ENCODE assay signal across 12 cellular contexts in the genomic region with DNA sequence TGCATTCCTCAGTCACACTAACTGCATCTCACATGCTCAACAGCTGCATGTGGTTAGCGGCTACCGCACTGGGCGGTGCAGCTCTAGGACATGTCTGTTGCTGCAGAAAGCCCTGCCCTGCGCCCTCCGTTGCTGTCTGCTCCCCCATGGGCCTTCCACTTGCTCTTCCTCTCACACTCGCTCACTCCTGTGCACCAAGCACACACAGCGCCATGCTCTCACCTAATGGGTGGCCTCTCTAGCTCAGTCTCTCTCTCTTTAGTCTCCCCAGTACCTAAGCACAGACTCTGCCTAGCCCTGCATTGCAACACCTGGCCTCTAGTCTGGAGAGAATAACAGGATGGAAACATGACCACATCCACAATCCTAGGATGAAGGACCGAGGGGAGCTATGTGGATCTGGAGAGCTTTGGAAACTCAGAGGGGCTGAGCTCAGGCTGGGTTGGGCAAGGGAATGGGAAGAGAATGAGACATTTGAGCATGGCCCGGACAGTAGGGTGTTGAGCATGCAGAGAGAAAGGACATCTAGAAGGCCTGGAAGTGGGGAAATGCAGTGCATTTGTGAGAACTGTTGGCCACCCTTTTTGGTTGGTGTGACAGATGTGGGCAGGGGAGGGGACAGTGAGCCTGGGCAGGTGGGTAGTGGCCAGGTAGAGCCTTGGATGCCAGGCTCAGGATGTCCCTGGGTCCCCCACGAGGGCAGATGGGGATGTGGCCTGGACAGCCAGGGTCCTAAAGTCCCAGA. TPM values are rescaled to one million over a fixed set of nuclear protein-coding genes. Genes with fewer than 3 reads are reported as not detected.
DNase-seq lines count a peak whose midpoint lies in the region; ATAC-seq, FAIRE-seq and TF ChIP-seq lines count a peak whose summit lies in the region.
"Had no signal": no experiment of that assay in that cellular context is flagged by ENCODE, and none has a peak within 500 bp of the region (broad histone marks: within the 10 kb centered on the region; RNA-seq: fewer than 3 reads in every experiment).

No MANE protein-coding gene starts in this region.

- peaks cover 48% of the 10 kb centered on the region for H3K4me1 ChIP-seq in keratinocyte (ENCODE audit: control insufficient read depth, extremely low read depth, insufficient read depth, low read length)

- peak; percentile 3; the same call in 1 of the 2 replicates for TF ChIP-seq CTCF in AG04450 (IDR thresholded peaks at IDR 0.05; ENCODE audit: low read depth, low read length)
- TF ChIP-seq CTCF in keratinocyte (optimal IDR thresholded peaks at IDR 0.05 in 1 of 3, IDR thresholded peaks at IDR 0.05 in 1 of 3, conservative IDR thresholded peaks at IDR 0.05 in 1 of 3; ENCODE audit: extremely low read depth in 1 of 3, insufficient read depth in 2 of 3, low read length in 3 of 3) = peak in 1 of 3 experiments; percentile 20

- CTCF ChIA-PET in AG04450 (lab: Charles Lee) = interaction anchor here (0.6 to 1.1 kb wide), 2 partner anchors 18 to 85 kb away, joined by 3 to 5 read pairs; no protein-coding TSS in a partner anchor

- H3K27ac ChIP-seq in AG04450 (ENCODE audit: low read depth, low read length) = peak overlapping the region; percentile 73
- no peak overlapping the region for H3K27ac ChIP-seq in keratinocyte (ENCODE audit: control insufficient read depth, insufficient read depth, low read length)

- no peaks in the 10 kb centered on the region for H3K9me3 ChIP-seq in AG04450 (ENCODE audit: control insufficient read depth, insufficient read depth, low read length)
- no peaks in the 10 kb centered on the region for H3K9me3 ChIP-seq in keratinocyte (ENCODE audit: control insufficient read depth, low read depth, low read length)

- H4K20me1 ChIP-seq in keratinocyte (ENCODE audit: control insufficient read depth, extremely low read depth, insufficient read depth, low read length) = no peaks in the 10 kb centered on the region

- FAIRE-seq in keratinocyte (lab: Jason Lieb, UNC) = peak; percentile 41

- DNase-seq in AG04450 (ENCODE audit: low read depth, low spot score) (no peak), SW480 (ENCODE audit: low spot score) (peak; percentile 43), keratinocyte (ENCODE audit: low read depth, low spot score) (no peak), kidney glomerular epithelial cell (lab: John Stamatoyannopoulos, UW) (no peak), GM19240 (ENCODE audit: insufficient read length, low spot score) (no peak)
- DNase-seq: activated CD4-positive, CD25-positive, alpha-beta regulatory T cell treated with anti-CD3 and anti-CD28 coated beads, Interleukin-2, amount 50 U/mL, for 72 hours; activated naive CD4-positive, alpha-beta T cell treated with anti-CD3 and anti-CD28 coated beads, Interleukin-2, amount 10 ng/mL, durations not matched to agents 7 days and 5 days; AML-193; NCI-H1048; OCI-M1 had no signal

- H3K79me2 ChIP-seq in keratinocyte (ENCODE audit: control insufficient read depth, insufficient read depth, low read length) = no peaks in the 10 kb centered on the region

- no peaks in the 10 kb centered on the region for H3K36me3 ChIP-seq in keratinocyte (ENCODE audit: control insufficient read depth in 2 of 2, extremely low read depth in 1 of 2, insufficient read depth in 2 of 2, low read length in 2 of 2)

- H3K9me1 ChIP-seq in keratinocyte (ENCODE audit: control insufficient read depth, extremely low read depth, insufficient read depth, low read length) = no peaks in the 10 kb centered on the region

- H3K27me3 ChIP-seq in AG04450 (ENCODE audit: control insufficient read depth, insufficient read depth, low read length) (no peaks in the 10 kb centered on the region), keratinocyte (ENCODE audit: control insufficient read depth, extremely low read depth, insufficient read depth, low read length) (no peaks in the 10 kb centered on the region)

- H2AFZ ChIP-seq in keratinocyte (ENCODE audit: control insufficient read depth, low read length) = no peak overlapping the region

- H3K4me3 ChIP-seq in AG04450 (ENCODE audit: low read depth, low read length) (no peak overlapping the region), keratinocyte (ENCODE audit: control insufficient read depth in 2 of 3, extremely low read depth in 1 of 3, insufficient read depth in 2 of 3, low read depth in 1 of 3, low read length in 3 of 3) (no peak overlapping the region)

- dilution Hi-C loops in keratinocyte (cut with MboI; ENCODE audit: extremely low pct_ligation_motif_present, low sequenced_read_pairs) = no loop called here

- no peak for ATAC-seq in GM21619 (IDR thresholded peaks at IDR 0.05; ENCODE audit: unreplicated experiment)
- ATAC-seq: esophagus mucosa had no signal

- POLR2A ChIA-PET in AG04450 (lab: Yijun Ruan, JAX) = interaction anchor here (0.6 to 3.6 kb wide), 19 partner anchors 8 to 107 kb away, joined by 3 to 52 read pairs (median 4); partner anchors contain the start of genes COL1A1, SGCA and TMEM92

- peak overlapping the region; percentile 27 for H3K4me2 ChIP-seq in keratinocyte (ENCODE audit: control insufficient read depth, extremely low read depth, insufficient read depth, low read depth, low read length)

- no peak overlapping the region for H3K9ac ChIP-seq in keratinocyte (ENCODE audit: control insufficient read depth, extremely low read depth, insufficient read depth, low read length)

RNA-seq across cellular contexts. Expression of gene SGCA, which starts 16.0 kb away (rescaled TPM):
- polyA plus RNA-seq in AG04450 (2011; rRNA removed) (0.16 and 0.21 TPM in 2 replicates), keratinocyte (not detected in 3 replicates)
- not detected in 2 replicates for polyA minus RNA-seq in AG04450 (2011; rRNA and poly(A)+ RNA removed)
- not detected for polyA plus RNA-seq in keratinocyte (2011; ENCODE audit: low read depth)
- not detected in 2 replicates for polyA plus RNA-seq in keratinocyte (2011; cell fraction: cytosol; rRNA removed)
- polyA plus RNA-seq in keratinocyte (2011; cell fraction: nucleus; rRNA removed) = not detected in 2 replicates
- polyA plus RNA-seq in keratinocyte (2012; ENCODE audit: low replicate concordance) = not detected in 2 replicates
- polyA minus RNA-seq in keratinocyte = not detected in 3 replicates
- not detected for polyA minus RNA-seq in keratinocyte (2011; cell fraction: cytosol; rRNA and poly(A)+ RNA removed)
- polyA minus RNA-seq in keratinocyte (2011; cell fraction: nucleus; rRNA and poly(A)+ RNA removed) = not detected in 2 replicates

RNA-seq across cellular contexts. Expression of gene COL1A1, which starts 19.7 kb away (rescaled TPM):
- polyA plus RNA-seq in AG04450 (2011; rRNA removed) (1,356 and 3,120 TPM in 2 replicates), keratinocyte (0.55 to 2.3 TPM (median 1.4 TPM) in 3 replicates)
- 2,155 and 4,267 TPM in 2 replicates for polyA minus RNA-seq in AG04450 (2011; rRNA and poly(A)+ RNA removed)
- 8.2 TPM for polyA plus RNA-seq in keratinocyte (2011; ENCODE audit: low read depth)
- polyA plus RNA-seq in keratinocyte (2011; cell fraction: cytosol; rRNA removed) = 0.72 and 2.0 TPM in 2 replicates
- polyA plus RNA-seq in keratinocyte (2011; cell fraction: nucleus; rRNA removed) = 13.9 and 21.5 TPM in 2 replicates
- 3.5 and 14.3 TPM in 2 replicates for polyA plus RNA-seq in keratinocyte (2012; ENCODE audit: low replicate concordance)
- 2.0 to 28.2 TPM (median 4.1 TPM) in 3 replicates for polyA minus RNA-seq in keratinocyte
- 6.5 TPM for polyA minus RNA-seq in keratinocyte (2011; cell fraction: cytosol; rRNA and poly(A)+ RNA removed)
- polyA minus RNA-seq in keratinocyte (2011; cell fraction: nucleus; rRNA and poly(A)+ RNA removed) = 9.9 and 10.6 TPM in 2 replicates

RNA-seq across cellular contexts. Expression of gene PPP1R9B, which starts 31.3 kb away (rescaled TPM):
- polyA plus RNA-seq in AG04450 (2011; rRNA removed) = 17.6 and 18.2 TPM in 2 replicates
- polyA minus RNA-seq in AG04450 (2011; rRNA and poly(A)+ RNA removed) = 35.7 and 42.5 TPM in 2 replicates
- 15.2 to 18.2 TPM (median 16.1 TPM) in 3 replicates for polyA plus RNA-seq in keratinocyte
- polyA plus RNA-seq in keratinocyte (2011; ENCODE audit: low read depth) = 22.8 TPM
- 8.3 and 13.7 TPM in 2 replicates for polyA plus RNA-seq in keratinocyte (2011; cell fraction: cytosol; rRNA removed)
- 28.4 and 30.6 TPM in 2 replicates for polyA plus RNA-seq in keratinocyte (2011; cell fraction: nucleus; rRNA removed)
- polyA plus RNA-seq in keratinocyte (2012; ENCODE audit: low replicate concordance) = 14.4 and 28.8 TPM in 2 replicates
- 16.8 to 19.3 TPM (median 18.8 TPM) in 3 replicates for polyA minus RNA-seq in keratinocyte
- 31.7 TPM for polyA minus RNA-seq in keratinocyte (2011; cell fraction: cytosol; rRNA and poly(A)+ RNA removed)
- 12.8 and 15.4 TPM in 2 replicates for polyA minus RNA-seq in keratinocyte (2011; cell fraction: nucleus; rRNA and poly(A)+ RNA removed)

RNA-seq across cellular contexts. Expression of gene SAMD14, which starts 51.8 kb away (rescaled TPM):
- polyA plus RNA-seq in AG04450 (2011; rRNA removed) (3.5 and 5.3 TPM in 2 replicates), keratinocyte (0.02 to 0.06 TPM in 2 of 3 replicates, not detected in the other)
- 3.8 and 6.4 TPM in 2 replicates for polyA minus RNA-seq in AG04450 (2011; rRNA and poly(A)+ RNA removed)
- polyA plus RNA-seq in keratinocyte (2011; ENCODE audit: low read depth) = not detected
- polyA plus RNA-seq in keratinocyte (2011; cell fraction: cytosol; rRNA removed) = 0.06 TPM in 1 of 2 replicates, not detected in the other
- 0.10 and 0.24 TPM in 2 replicates for polyA plus RNA-seq in keratinocyte (2011; cell fraction: nucleus; rRNA removed)
- 0.08 and 0.16 TPM in 2 replicates for polyA plus RNA-seq in keratinocyte (2012; ENCODE audit: low replicate concordance)
- polyA minus RNA-seq in keratinocyte = not detected in 3 replicates
- not detected for polyA minus RNA-seq in keratinocyte (2011; cell fraction: cytosol; rRNA and poly(A)+ RNA removed)
- not detected in 2 replicates for polyA minus RNA-seq in keratinocyte (2011; cell fraction: nucleus; rRNA and poly(A)+ RNA removed)

Comparison
In these comparisons a context has a peak if more than half of its experiments do, and no peak if none do; other contexts are left out.
1. RNA of gene COL1A1, which starts 19.7 kb away (polyA plus RNA-seq): 1,356 to 3,120 TPM in AG04450; 0.55 to 21.5 TPM in keratinocyte; every median in the first group is over 10 times any median in the second.